35 cellular contexts compared by ENCODE assay signal in the genomic region with DNA sequence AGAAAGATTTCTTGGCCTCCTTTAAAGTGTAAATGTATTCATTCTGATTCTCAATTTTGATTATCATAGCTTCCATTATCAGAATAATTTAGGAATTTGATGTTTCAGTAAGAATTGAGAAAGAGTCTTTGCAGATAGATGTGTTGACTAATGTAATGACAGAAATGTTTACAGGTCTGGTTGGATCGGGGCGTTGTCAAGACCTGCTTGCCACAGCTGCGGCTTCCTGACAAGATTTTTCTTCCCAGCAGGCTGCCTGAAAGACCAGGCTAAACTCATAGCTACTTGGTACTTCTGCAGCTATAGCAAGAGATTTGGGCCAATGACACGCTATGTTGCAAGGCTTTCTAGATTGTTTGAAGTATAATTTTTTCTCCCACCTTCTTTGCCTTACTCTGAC.
A peak's percentile ranks its signal among the peaks of the same experiment; 100 is the strongest.
DNase-seq lines count a peak whose midpoint lies in the region; ATAC-seq, FAIRE-seq and TF ChIP-seq lines count a peak whose summit lies in the region.
"Had no signal": no experiment of that assay in that cellular context is flagged by ENCODE, and none has a peak within 500 bp of the region (broad histone marks: within the 10 kb centered on the region; RNA-seq: fewer than 3 reads in every experiment).

No MANE protein-coding gene starts in this region.

- no peaks in the 10 kb centered on the region for H4K20me1 ChIP-seq in PC-9 (ENCODE audit: insufficient read depth)
- H4K20me1 ChIP-seq: BLaER1 treated with 17β-estradiol and CSF1 and Interleukin-3, amounts not matched to agents 10 nM and 100 nM had no signal

- H3K4me2 ChIP-seq in PC-9 = no peak overlapping the region
- H3K4me2 ChIP-seq: BLaER1 treated with 17β-estradiol and CSF1 and Interleukin-3, amounts not matched to agents 10 nM and 100 nM; smooth muscle cell had no signal

- FAIRE-seq in kidney (lab: Jason Lieb, UNC) = no peak
- FAIRE-seq: GM12892, islet of Langerhans, RCC 7860, urothelium cell line had no signal

- H3K4me1 ChIP-seq in PC-9 (replicated peaks; ENCODE audit: insufficient read depth) (no peaks in the 10 kb centered on the region), suprapubic skin (no peaks in the 10 kb centered on the region), kidney (ENCODE audit: control insufficient read depth in 1 of 2, insufficient read depth in 1 of 2, low read depth in 1 of 2, low read length in 2 of 2) (no peaks in the 10 kb centered on the region)
- H3K4me1 ChIP-seq: ascending aorta; BLaER1 treated with 17β-estradiol and CSF1 and Interleukin-3, amounts not matched to agents 10 nM and 100 nM; Caco-2; left ventricle myocardium inferior; right atrium auricular region had no signal

- no peak for TF ChIP-seq POLR2A in suprapubic skin (IDR thresholded peaks at IDR 0.05)

- no peak overlapping the region for H3K9ac ChIP-seq in kidney (ENCODE audit: low read length in 2 of 2)
- H3K9ac ChIP-seq: BLaER1 treated with 17β-estradiol and CSF1 and Interleukin-3, amounts not matched to agents 10 nM and 100 nM had no signal

- no peaks in the 10 kb centered on the region for H3K27me3 Mint-ChIP-seq in activated T-cell treated with anti-CD3 and anti-CD28 coated beads, Interleukin-2, amount 50 U/mL, for 72 hours (ENCODE audit: low read depth)
- H3K27me3 Mint-ChIP-seq in activated T-cell treated with anti-CD3 and anti-CD28 coated beads, Interleukin-2, amount 50 U/mL, for 24 hours = peaks cover 3% of the 10 kb centered on the region
- H3K27me3 Mint-ChIP-seq: activated CD4-positive, alpha-beta T cell treated with anti-CD3 and anti-CD28 coated beads, Interleukin-2, amount 10 ng/mL, durations not matched to agents 7 days and 5 days; activated naive CD8-positive, alpha-beta T cell treated with anti-CD3 and anti-CD28 coated beads, Interleukin-2, amount 10 ng/mL, durations not matched to agents 7 days and 5 days; stimulated activated naive CD8-positive, alpha-beta T cell treated with anti-CD3 and anti-CD28 coated beads, Interleukin-15, Interleukin-2, amounts not matched to agents 100 ng/mL and 50 ng/mL, for 24 hours had no signal

- POLR2A ChIA-PET in PC-9 (lab: Charles Lee; ENCODE audit: unreplicated experiment) = no interaction called here

- no peak overlapping the region for H3K27ac Mint-ChIP-seq in activated T-cell treated with anti-CD3 and anti-CD28 coated beads, Interleukin-2, amount 50 U/mL, for 72 hours
- H3K27ac Mint-ChIP-seq in activated T-cell treated with anti-CD3 and anti-CD28 coated beads, Interleukin-2, amount 50 U/mL, for 24 hours = no peak overlapping the region
- H3K27ac Mint-ChIP-seq: activated CD4-positive, alpha-beta T cell treated with anti-CD3 and anti-CD28 coated beads, Interleukin-2, amount 10 ng/mL, durations not matched to agents 7 days and 5 days; activated naive CD8-positive, alpha-beta T cell treated with anti-CD3 and anti-CD28 coated beads, Interleukin-2, amount 10 ng/mL, durations not matched to agents 7 days and 5 days; stimulated activated naive CD8-positive, alpha-beta T cell treated with anti-CD3 and anti-CD28 coated beads, Interleukin-15, Interleukin-2, amounts not matched to agents 100 ng/mL and 50 ng/mL, for 24 hours had no signal

- no peaks in the 10 kb centered on the region for H3F3A ChIP-seq in PC-9 (ENCODE audit: insufficient read depth, low read depth)

- no peak overlapping the region for H3K4me3 Mint-ChIP-seq in activated T-cell treated with anti-CD3 and anti-CD28 coated beads, Interleukin-2, amount 50 U/mL, for 72 hours
- H3K4me3 Mint-ChIP-seq in activated T-cell treated with anti-CD3 and anti-CD28 coated beads, Interleukin-2, amount 50 U/mL, for 24 hours = no peak overlapping the region
- H3K4me3 Mint-ChIP-seq: activated CD4-positive, alpha-beta T cell treated with anti-CD3 and anti-CD28 coated beads, Interleukin-2, amount 10 ng/mL, durations not matched to agents 7 days and 5 days; activated naive CD8-positive, alpha-beta T cell treated with anti-CD3 and anti-CD28 coated beads, Interleukin-2, amount 10 ng/mL, durations not matched to agents 7 days and 5 days; activated T-cell treated with anti-CD3 and anti-CD28 coated beads, Interleukin-2, amount 50 U/mL, for 4 hours; stimulated activated naive CD8-positive, alpha-beta T cell treated with anti-CD3 and anti-CD28 coated beads, Interleukin-15, Interleukin-2, amounts not matched to agents 100 ng/mL and 50 ng/mL, for 24 hours had no signal

- no peaks in the 10 kb centered on the region; the same call in 1 of the 2 replicates for H3K9me3 ChIP-seq in PC-9 (ENCODE audit: insufficient read depth, low read depth)
- no peaks in the 10 kb centered on the region for H3K9me3 ChIP-seq in suprapubic skin
- no peaks in the 10 kb centered on the region for H3K9me3 ChIP-seq in kidney (ENCODE audit: control insufficient read depth in 1 of 2, low read length in 2 of 2)
- H3K9me3 ChIP-seq: ascending aorta; BLaER1 treated with 17β-estradiol and CSF1 and Interleukin-3, amounts not matched to agents 10 nM and 100 nM; Caco-2; left ventricle myocardium inferior; neutrophil; right atrium auricular region; thoracic aorta had no signal

- intact Hi-C loops in PC-9 (cut with micrococcal nuclease; ENCODE audit: unreplicated experiment) = no loop called here
- intact Hi-C loops in kidney (cut with DNase I) = no loop called here

- H3K4me1 Mint-ChIP-seq in activated T-cell treated with anti-CD3 and anti-CD28 coated beads, Interleukin-2, amount 50 U/mL, for 72 hours (ENCODE audit: low read depth) = peaks cover 10% of the 10 kb centered on the region
- peaks cover 1% of the 10 kb centered on the region for H3K4me1 Mint-ChIP-seq in activated T-cell treated with anti-CD3 and anti-CD28 coated beads, Interleukin-2, amount 50 U/mL, for 24 hours (ENCODE audit: low read depth)
- H3K4me1 Mint-ChIP-seq: activated CD4-positive, alpha-beta T cell treated with anti-CD3 and anti-CD28 coated beads, Interleukin-2, amount 10 ng/mL, durations not matched to agents 7 days and 5 days; activated naive CD8-positive, alpha-beta T cell treated with anti-CD3 and anti-CD28 coated beads, Interleukin-2, amount 10 ng/mL, durations not matched to agents 7 days and 5 days had no signal

- H3K9me2 ChIP-seq in PC-9 (ENCODE audit: insufficient read depth) = no peaks in the 10 kb centered on the region; the same call in 1 of the 2 replicates

- no peaks in the 10 kb centered on the region for H3K36me3 Mint-ChIP-seq in activated T-cell treated with anti-CD3 and anti-CD28 coated beads, Interleukin-2, amount 50 U/mL, for 72 hours (ENCODE audit: insufficient read depth in 2 of 2)
- H3K36me3 Mint-ChIP-seq in activated T-cell treated with anti-CD3 and anti-CD28 coated beads, Interleukin-2, amount 50 U/mL, for 24 hours (ENCODE audit: low read depth) = no peaks in the 10 kb centered on the region
- H3K36me3 Mint-ChIP-seq: activated naive CD8-positive, alpha-beta T cell treated with anti-CD3 and anti-CD28 coated beads, Interleukin-2, amount 10 ng/mL, durations not matched to agents 7 days and 5 days had no signal

- TF ChIP-seq EP300 in suprapubic skin (IDR thresholded peaks at IDR 0.05) = no peak

- H3K27me3 ChIP-seq in PC-9 (ENCODE audit: insufficient read depth, low read depth) (no peaks in the 10 kb centered on the region), suprapubic skin (no peaks in the 10 kb centered on the region)
- H3K27me3 ChIP-seq: ascending aorta; BLaER1 treated with 17β-estradiol and CSF1 and Interleukin-3, amounts not matched to agents 10 nM and 100 nM; neutrophil; right atrium auricular region had no signal

- no peak for TF ChIP-seq CTCF in PC-9 (conservative IDR thresholded peaks at IDR 0.05)
- no peak for TF ChIP-seq CTCF in suprapubic skin (IDR thresholded peaks at IDR 0.05)
- TF ChIP-seq CTCF in kidney (IDR thresholded peaks at IDR 0.05; ENCODE audit: borderline replicate concordance, extremely low read depth, insufficient read depth) = no peak

- peaks cover 0 to 7% of the 10 kb centered on the region in 2 donors for H3K9me3 Mint-ChIP-seq in activated T-cell treated with anti-CD3 and anti-CD28 coated beads, Interleukin-2, amount 50 U/mL, for 72 hours
- peaks cover 3% of the 10 kb centered on the region for H3K9me3 Mint-ChIP-seq in activated T-cell treated with anti-CD3 and anti-CD28 coated beads, Interleukin-2, amount 50 U/mL, for 24 hours
- H3K9me3 Mint-ChIP-seq: activated CD4-positive, alpha-beta T cell treated with anti-CD3 and anti-CD28 coated beads, Interleukin-2, amount 10 ng/mL, durations not matched to agents 7 days and 5 days; activated naive CD8-positive, alpha-beta T cell treated with anti-CD3 and anti-CD28 coated beads, Interleukin-2, amount 10 ng/mL, durations not matched to agents 7 days and 5 days had no signal

- no TSS peak for BruUV-seq in PC-9 (replicated peaks; lab: Mats Ljungman, UMichigan)

- H2AFZ ChIP-seq in PC-9 = 0 out of 2 replicates have a peak overlapping the region, but pooled peaks have one; percentile 49

- DNase-seq in activated T-cell treated with anti-CD3 and anti-CD28 coated beads, Interleukin-2, amount 50 U/mL, for 72 hours = no peak
- no peak for DNase-seq in activated T-cell treated with anti-CD3 and anti-CD28 coated beads, Interleukin-2, amount 50 U/mL, for 24 hours
- DNase-seq in PC-9 (no peak), suprapubic skin (ENCODE audit: low spot score in 2 of 2) (no peak), kidney (no peak), iPS-NIHi7 (ENCODE audit: extremely low spot score) (no peak), caudate nucleus (lab: John Stamatoyannopoulos, UW) (no peak)
- DNase-seq: activated CD4-positive, alpha-beta T cell treated with anti-CD3 and anti-CD28 coated beads, Interleukin-2, amount 10 ng/mL, durations not matched to agents 7 days and 5 days; activated gamma-delta T cell treated with Interleukin-2 at 50 U/mL for 16 hours; activated naive CD8-positive, alpha-beta T cell treated with anti-CD3 and anti-CD28 coated beads, Interleukin-2, amount 10 ng/mL, durations not matched to agents 7 days and 5 days; activated T-cell treated with anti-CD3 and anti-CD28 coated beads, Interleukin-2, amount 50 U/mL, for 4 hours; Caco-2; cortex of kidney; effector memory CD4-positive, alpha-beta T cell; erythroblast; glutamatergic neuron; KG1; left ventricle myocardium inferior; NCI-H1092 treated with DMSO at 0.1 percent for 48 hours; NCI-H2029 treated with DMSO at 0.1 percent for 48 hours; NCI-H524 had no signal

- H3K79me2 ChIP-seq in PC-9 (ENCODE audit: low read depth) = no peaks in the 10 kb centered on the region

- CTCF ChIA-PET in PC-9 (lab: Charles Lee) = no interaction called here

- H3K27ac ChIP-seq in PC-9 (no peak overlapping the region), suprapubic skin (peak overlapping the region; percentile 20), kidney (ENCODE audit: low read depth in 2 of 2, low read length in 2 of 2) (no peak overlapping the region), caudate nucleus (ENCODE audit: low read depth, low read length) (no peak overlapping the region)
- H3K27ac ChIP-seq: 22Rv1; ascending aorta; BLaER1 treated with 17β-estradiol and CSF1 and Interleukin-3, amounts not matched to agents 10 nM and 100 nM; HL-60; left ventricle myocardium inferior; neutrophil; right atrium auricular region; thoracic aorta had no signal

- ATAC-seq in activated T-cell treated with anti-CD3 and anti-CD28 coated beads, Interleukin-2, amount 50 U/mL, for 72 hours (replicated peaks in 1 of 2) = peak; percentile 7 to 15
- peak; percentile 12 for ATAC-seq in HG02943 (IDR thresholded peaks at IDR 0.05; ENCODE audit: low read depth, unreplicated experiment)

- H3K4me3 ChIP-seq in PC-9 = no peak overlapping the region
- H3K4me3 ChIP-seq in suprapubic skin = no peak overlapping the region
- no peak overlapping the region for H3K4me3 ChIP-seq in kidney (ENCODE audit: low read length in 2 of 2)
- H3K4me3 ChIP-seq: ascending aorta; BLaER1 treated with 17β-estradiol and CSF1 and Interleukin-3, amounts not matched to agents 10 nM and 100 nM; left ventricle myocardium inferior; right atrium auricular region; smooth muscle cell; thoracic aorta had no signal

- WGBS in suprapubic skin = 65% methylated on average over 4 of the region's 4 CpGs

- H3K36me3 ChIP-seq in PC-9 (ENCODE audit: low read depth) = no peaks in the 10 kb centered on the region
- H3K36me3 ChIP-seq in suprapubic skin = no peaks in the 10 kb centered on the region
- no peaks in the 10 kb centered on the region for H3K36me3 ChIP-seq in kidney (ENCODE audit: control insufficient read depth in 1 of 2, insufficient read depth in 2 of 2, low read length in 2 of 2)
- H3K36me3 ChIP-seq: ascending aorta; BLaER1 treated with 17β-estradiol and CSF1 and Interleukin-3, amounts not matched to agents 10 nM and 100 nM; left ventricle myocardium inferior; neutrophil; right atrium auricular region; thoracic aorta had no signal
